In the genomic region with DNA sequence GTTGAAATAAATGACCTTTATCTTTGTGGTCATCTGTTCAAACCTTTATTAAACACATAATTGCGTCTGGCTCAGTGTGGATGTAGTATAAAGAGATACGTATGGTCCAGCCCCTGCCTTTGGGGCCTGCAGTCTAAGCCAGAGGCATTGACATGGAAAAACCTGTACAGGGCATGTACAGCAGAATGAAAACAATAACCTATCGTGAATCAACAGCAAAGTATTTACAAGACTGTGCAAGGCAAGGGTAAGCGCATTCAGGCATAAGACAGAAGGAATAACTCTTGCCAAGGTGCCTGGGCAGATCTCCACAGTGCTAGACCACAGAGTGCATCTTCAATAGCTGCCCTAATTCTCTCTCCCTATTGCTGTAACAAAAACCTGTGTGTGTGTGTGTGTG, we compare ENCODE assay signal across 21 cellular contexts. TPM values are rescaled to one million over a fixed set of nuclear protein-coding genes. Genes with fewer than 3 reads are reported as not detected.
A peak's percentile ranks its signal among the peaks of the same experiment; 100 is the strongest.
DNase-seq lines count a peak whose midpoint lies in the region; ATAC-seq, FAIRE-seq and TF ChIP-seq lines count a peak whose summit lies in the region.
"Had no signal": no experiment of that assay in that cellular context is flagged by ENCODE, and none has a peak within 500 bp of the region (broad histone marks: within the 10 kb centered on the region; RNA-seq: fewer than 3 reads in every experiment).

No MANE protein-coding gene starts in this region.

- no peaks in the 10 kb centered on the region for H3K36me3 ChIP-seq in prostate gland
- H3K36me3 ChIP-seq: lower lobe of right lung had no signal

- H3K27me3 Mint-ChIP-seq in type B pancreatic cell: no peaks in the 10 kb centered on the region

- intact Hi-C loops in prostate gland (cut with DNase I): no loop called here

- H3K36me3 Mint-ChIP-seq in type B pancreatic cell: peaks cover 18% of the 10 kb centered on the region

- H3K27me3 ChIP-seq in prostate gland (replicated peaks; ENCODE audit: insufficient read depth): no peaks in the 10 kb centered on the region

- no peak overlapping the region for H3K4me3 ChIP-seq in epithelial cell of esophagus (ENCODE audit: low read length)
- H3K4me3 ChIP-seq in prostate gland: no peak overlapping the region
- H3K4me3 ChIP-seq: lower lobe of right lung had no signal

- H3K9me3 ChIP-seq in prostate gland: no peaks in the 10 kb centered on the region
- H3K9me3 ChIP-seq: Caco-2, lower lobe of right lung had no signal

- H3K27ac ChIP-seq in prostate gland: no peak overlapping the region
- no peak overlapping the region for H3K27ac ChIP-seq in caudate nucleus (ENCODE audit: low read depth, low read length)
- H3K27ac ChIP-seq: lower lobe of right lung had no signal

- H3K4me1 Mint-ChIP-seq in type B pancreatic cell (ENCODE audit: unreplicated experiment): peaks cover 20% of the 10 kb centered on the region

- TF ChIP-seq CTCF in epithelial cell of esophagus (IDR thresholded peaks at IDR 0.05; ENCODE audit: insufficient read depth, low read depth, low read length, missing control alignments) (no peak), prostate gland (IDR thresholded peaks at IDR 0.05) (no peak), type B pancreatic cell (conservative IDR thresholded peaks at IDR 0.05) (no peak)

- 12% methylated on average over 4 of the region's 4 CpGs for WGBS in prostate gland

- H3K27ac Mint-ChIP-seq in type B pancreatic cell: no peak overlapping the region
- H3K27ac Mint-ChIP-seq: dendritic cell treated with granulocyte-macrophage colony-stimulating factor and Interleukin-4, amounts not matched to agents 40 ng/mL and 50 ng/mL, for 4 days had no signal

- peak; percentile 95 for FAIRE-seq in G401.6 (lab: Jason Lieb, UNC)
- FAIRE-seq: GM12891, HTR-8/SVneo, small intestine had no signal

- no peaks in the 10 kb centered on the region for H3K4me1 ChIP-seq in prostate gland (replicated peaks)
- H3K4me1 ChIP-seq: Caco-2 had no signal

- H3K4me3 Mint-ChIP-seq in type B pancreatic cell: no peak overlapping the region
- H3K4me3 Mint-ChIP-seq: dendritic cell treated with granulocyte-macrophage colony-stimulating factor and Interleukin-4, amounts not matched to agents 40 ng/mL and 50 ng/mL, for 4 days had no signal

- DNase-seq in RPMI7951 (ENCODE audit: low read depth) (peak; percentile 61), epithelial cell of esophagus (ENCODE audit: low read depth) (peak; percentile 88), prostate gland (ENCODE audit: low spot score) (peak; percentile 54), type B pancreatic cell (ENCODE audit: extremely low spot score, unreplicated experiment) (no peak), caudate nucleus (lab: John Stamatoyannopoulos, UW) (no peak), UCSD-AML1 (lab: John Stamatoyannopoulos, UW; ENCODE audit: unreplicated experiment) (no peak)
- DNase-seq: activated CD4-positive, alpha-beta T cell treated with anti-CD3 and anti-CD28 coated beads, Interleukin-2, amount 50 U/mL, for 1 hour; AML-193; aorta; Caco-2; GF-D8; lower lobe of right lung; NCI-H1436; NCI-H2171 treated with DMSO at 0.1 percent for 48 hours; small intestine; stimulated activated CD4-positive, alpha-beta T cell treated with anti-CD3 and anti-CD28 coated beads, Interleukin-4, amount 100 ng/mL, for 24 hours had no signal

- no peak for TF ChIP-seq POLR2A in prostate gland (IDR thresholded peaks at IDR 0.05)

- no peak for ATAC-seq in GM18873 (IDR thresholded peaks at IDR 0.05; ENCODE audit: low FRiP score, unreplicated experiment)
- ATAC-seq: lower lobe of right lung had no signal

- H3K9me3 Mint-ChIP-seq in type B pancreatic cell: no peaks in the 10 kb centered on the region
- H3K9me3 Mint-ChIP-seq: dendritic cell treated with granulocyte-macrophage colony-stimulating factor and Interleukin-4, amounts not matched to agents 40 ng/mL and 50 ng/mL, for 4 days had no signal

RNA-seq across cellular contexts. Expression of a gene that starts 35.5 kb away (rescaled TPM):
- 77.3 and 80.8 TPM in 2 replicates for total RNA-seq in RPMI7951 (2014; rRNA removed; shearing (Covaris generic))
- total RNA-seq in prostate gland: 10 to 100 TPM; 18.6 to 50.2 TPM
- 15.0 and 51.6 TPM in 2 replicates for total RNA-seq in type B pancreatic cell (ENCODE audit: low replicate concordance)

Comparison
In these comparisons a context has a peak if more than half of its experiments do, and no peak if none do; other contexts are left out.
1. DNase-seq: peak in RPMI7951 (single experiment), epithelial cell of esophagus (single experiment) and prostate gland (single experiment); none in type B pancreatic cell (single experiment), caudate nucleus (0 of 61) and UCSD-AML1 (single experiment).